Comparison of ENCODE assay signal across 11 cellular contexts in the genomic region with DNA sequence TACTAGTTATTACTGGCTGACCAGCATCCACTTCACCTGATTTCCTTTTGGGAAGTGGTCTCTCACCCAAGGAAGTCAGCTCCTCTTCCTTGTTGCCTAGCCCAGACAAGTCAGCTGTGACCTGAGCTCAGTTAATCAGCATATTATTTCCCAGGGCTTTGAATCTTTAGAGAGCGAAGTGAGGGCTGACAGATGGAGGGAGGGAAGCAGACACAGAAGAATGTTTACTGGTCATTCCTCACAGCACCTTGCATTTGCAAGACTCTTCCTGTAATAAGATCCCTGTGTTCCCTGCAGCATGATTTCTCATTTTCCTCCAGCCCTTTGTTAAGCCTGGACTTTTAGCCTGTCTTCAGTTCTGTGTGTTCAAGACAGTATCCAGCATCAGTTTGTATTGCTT. TPM values are rescaled to one million over a fixed set of nuclear protein-coding genes. Genes with fewer than 3 reads are reported as not detected.
A peak's percentile ranks its signal among the peaks of the same experiment; 100 is the strongest.
DNase-seq lines count a peak whose midpoint lies in the region; ATAC-seq and TF ChIP-seq lines count a peak whose summit lies in the region.
"Had no signal": no experiment of that assay in that cellular context is flagged by ENCODE, and none has a peak within 500 bp of the region (broad histone marks: within the 10 kb centered on the region; RNA-seq: fewer than 3 reads in every experiment).

No MANE protein-coding gene starts in this region.

- DNase-seq in NT2/D1 (ENCODE audit: low read depth, low spot score) = peak; percentile 35
- peak; percentile 76 for DNase-seq in endodermal cell
- peak; percentile 29 for DNase-seq in neural progenitor cell (ENCODE audit: low spot score)
- no peak for DNase-seq in Ammon's horn (ENCODE audit: low spot score)
- no peak for DNase-seq in NCI-H146 treated with DMSO at 0.1 percent for 48 hours (lab: John Stamatoyannopoulos, UW; ENCODE audit: unreplicated experiment)
- DNase-seq in occipital lobe (lab: John Stamatoyannopoulos, UW) = no peak
- DNase-seq: erythroblast, NCI-H2107 had no signal

- no peak overlapping the region for H2AFZ ChIP-seq in neural progenitor cell (replicated peaks)

- no peaks in the 10 kb centered on the region for H3K9me3 ChIP-seq in NT2/D1 (ENCODE audit: insufficient read depth, low read length)
- peaks cover 2% of the 10 kb centered on the region for H3K9me3 ChIP-seq in endodermal cell (ENCODE audit: control insufficient read depth, low read length)
- no peaks in the 10 kb centered on the region for H3K9me3 ChIP-seq in neural progenitor cell (ENCODE audit: low read depth)

- H3K36me3 ChIP-seq in NT2/D1 (ENCODE audit: insufficient read depth, insufficient read length, low read length) (no peaks in the 10 kb centered on the region), endodermal cell (ENCODE audit: control insufficient read depth, insufficient read depth, low read length) (peaks cover 7% of the 10 kb centered on the region), neural progenitor cell (no peaks in the 10 kb centered on the region)

- H3K4me3 Mint-ChIP-seq in endodermal cell (peak overlapping the region; percentile 39), neural progenitor cell (peak overlapping the region; percentile 64)
- H3K4me3 Mint-ChIP-seq: activated CD4-positive, alpha-beta memory T cell treated with anti-CD3 and anti-CD28 coated beads for 36 hours had no signal

- H3K27ac ChIP-seq in endodermal cell (ENCODE audit: low read depth, low read length) = peak overlapping the region; percentile 75
- H3K27ac ChIP-seq in neural progenitor cell = peak overlapping the region; percentile 86

- 27 to 35% methylated on average over 1 of the region's 1 CpG for WGBS in endodermal cell (ENCODE audit: insufficient coverage in 1 of 2, insufficient read length in 1 of 2), 2 experiments

- H3K79me2 ChIP-seq in neural progenitor cell (ENCODE audit: low read depth) = peaks cover 88% of the 10 kb centered on the region

- H3K4me3 ChIP-seq in NT2/D1 (ENCODE audit: insufficient read length, low read depth) (no peak overlapping the region), endodermal cell (ENCODE audit: low read length) (no peak overlapping the region), neural progenitor cell (no peak overlapping the region)

- H3K4me1 ChIP-seq in NT2/D1 (ENCODE audit: insufficient read depth, insufficient read length) = peaks cover 3% of the 10 kb centered on the region
- H3K4me1 ChIP-seq in endodermal cell (ENCODE audit: control insufficient read depth, insufficient read depth, low read length) = peaks cover 28% of the 10 kb centered on the region
- peaks cover 51% of the 10 kb centered on the region for H3K4me1 ChIP-seq in neural progenitor cell

- peaks cover 41% of the 10 kb centered on the region for H3F3A ChIP-seq in neural progenitor cell (ENCODE audit: low read depth)

- H3K36me3 Mint-ChIP-seq in endodermal cell (ENCODE audit: low read depth) (peaks cover 5% of the 10 kb centered on the region), neural progenitor cell (peaks cover 4% of the 10 kb centered on the region)

- H3K4me2 ChIP-seq in neural progenitor cell = peak overlapping the region; percentile 57

- peak overlapping the region; percentile 93 for H3K27ac Mint-ChIP-seq in endodermal cell
- H3K27ac Mint-ChIP-seq in neural progenitor cell = peak overlapping the region; percentile 99
- H3K27ac Mint-ChIP-seq: activated CD4-positive, alpha-beta memory T cell treated with anti-CD3 and anti-CD28 coated beads for 36 hours had no signal

- ATAC-seq in GM21423 (IDR thresholded peaks at IDR 0.05; ENCODE audit: unreplicated experiment) (peak; percentile 5), HG03565 (IDR thresholded peaks at IDR 0.05; ENCODE audit: unreplicated experiment) (no peak)

- H3K27me3 Mint-ChIP-seq in endodermal cell (ENCODE audit: insufficient read depth) (no peaks in the 10 kb centered on the region), neural progenitor cell (ENCODE audit: insufficient read depth, low read depth) (no peaks in the 10 kb centered on the region)
- H3K27me3 Mint-ChIP-seq: activated CD4-positive, alpha-beta memory T cell treated with anti-CD3 and anti-CD28 coated beads for 36 hours had no signal

- H3K27me3 ChIP-seq in NT2/D1 (ENCODE audit: insufficient read depth, insufficient read length) (no peaks in the 10 kb centered on the region), endodermal cell (ENCODE audit: control insufficient read depth, insufficient read depth, low read length, poor library complexity, severe bottlenecking) (no peaks in the 10 kb centered on the region), neural progenitor cell (no peaks in the 10 kb centered on the region)

- H3K4me1 Mint-ChIP-seq in endodermal cell (peaks cover 57% of the 10 kb centered on the region), neural progenitor cell (peaks cover 57% of the 10 kb centered on the region)

- H4K20me1 ChIP-seq in neural progenitor cell (ENCODE audit: low read depth) = peaks cover 15% of the 10 kb centered on the region

- H3K9ac ChIP-seq in NT2/D1 (ENCODE audit: insufficient read length, low read depth) (no peak overlapping the region), endodermal cell (ENCODE audit: extremely low read depth, low read length, poor library complexity, severe bottlenecking) (no peak overlapping the region), neural progenitor cell (no peak overlapping the region)

- TF ChIP-seq CTCF in endodermal cell (conservative IDR thresholded peaks at IDR 0.05) (no peak), neural progenitor cell (IDR thresholded peaks at IDR 0.05) (no peak)

- H3K9me3 Mint-ChIP-seq in endodermal cell = peaks cover 3% of the 10 kb centered on the region
- no peaks in the 10 kb centered on the region for H3K9me3 Mint-ChIP-seq in neural progenitor cell
- H3K9me3 Mint-ChIP-seq: activated CD4-positive, alpha-beta memory T cell treated with anti-CD3 and anti-CD28 coated beads for 36 hours had no signal

RNA-seq across cellular contexts. Expression of a gene that starts 50.0 kb away (rescaled TPM):
- total RNA-seq in endodermal cell (10 to 100 TPM; 60.7 to 62.1 TPM), neural progenitor cell (ENCODE audit: low replicate concordance) (103 and 130 TPM in 2 replicates), occipital lobe (69.7 TPM)
- polyA plus RNA-seq in endodermal cell (2013, experiment 1 of 2) = 38.4 TPM
- 39.0 TPM for polyA plus RNA-seq in endodermal cell (2013, experiment 2 of 2)

Comparison
In these comparisons a context has a peak if more than half of its experiments do, and no peak if none do; other contexts are left out.
1. DNase-seq: peak in NT2/D1 (single experiment), endodermal cell (single experiment) and neural progenitor cell (single experiment); none in Ammon's horn (single experiment), NCI-H146 treated with DMSO at 0.1 percent for 48 hours (single experiment) and occipital lobe (single experiment).